ENCODE assay signal across 13 cellular contexts in genomic region chr5:133406208-133406607, GRCh38.
DNase-seq lines count a peak whose midpoint lies in the region; ATAC-seq and TF ChIP-seq lines count a peak whose summit lies in the region.
"Had no signal": no experiment of that assay in that cellular context is flagged by ENCODE, and none has a peak within 500 bp of the region (broad histone marks: within the 10 kb centered on the region; RNA-seq: fewer than 3 reads in every experiment).

No MANE protein-coding gene starts in this region.

- no peak overlapping the region for H3K4me3 Mint-ChIP-seq in activated CD4-positive, alpha-beta memory T cell treated with anti-CD3 and anti-CD28 coated beads, Interleukin-2, amount 10 ng/mL, durations not matched to agents 7 days and 5 days
- H3K4me3 Mint-ChIP-seq in activated CD4-positive, alpha-beta memory T cell treated with anti-CD3 and anti-CD28 coated beads for 36 hours = no peak overlapping the region
- H3K4me3 Mint-ChIP-seq in activated CD8-positive, alpha-beta T cell treated with anti-CD3 and anti-CD28 coated beads for 36 hours = no peak overlapping the region
- H3K4me3 Mint-ChIP-seq: CD4-positive, alpha-beta T cell had no signal

- no peaks in the 10 kb centered on the region for H3K4me1 Mint-ChIP-seq in activated CD4-positive, alpha-beta memory T cell treated with anti-CD3 and anti-CD28 coated beads, Interleukin-2, amount 10 ng/mL, durations not matched to agents 7 days and 5 days
- no peaks in the 10 kb centered on the region for H3K4me1 Mint-ChIP-seq in activated CD4-positive, alpha-beta memory T cell treated with anti-CD3 and anti-CD28 coated beads for 36 hours (ENCODE audit: low read depth)
- no peaks in the 10 kb centered on the region for H3K4me1 Mint-ChIP-seq in activated CD8-positive, alpha-beta T cell treated with anti-CD3 and anti-CD28 coated beads for 36 hours (ENCODE audit: low read depth)

- CTCF ChIA-PET in activated CD4-positive, alpha-beta memory T cell treated with anti-CD3 and anti-CD28 coated beads, Interleukin-2, amount 10 ng/mL, durations not matched to agents 7 days and 5 days (lab: Charles Lee) = interaction anchor here (1.1 to 2.4 kb wide), 3 partner anchors 15 to 20 kb away, joined by 3 to 6 read pairs (median 6); no protein-coding TSS in a partner anchor
- CTCF ChIA-PET in activated CD4-positive, alpha-beta memory T cell treated with anti-CD3 and anti-CD28 coated beads for 36 hours (lab: Charles Lee) = interaction anchor here (1.5 kb wide), 1 partner anchor 17 kb away, joined by 4 read pairs; no protein-coding TSS in a partner anchor
- CTCF ChIA-PET in activated CD8-positive, alpha-beta T cell treated with anti-CD3 and anti-CD28 coated beads for 36 hours (lab: Charles Lee) = interaction anchor here (1.6 to 8.5 kb wide), 2 partner anchors 19 to 40 kb away, joined by 3 to 52 read pairs; no protein-coding TSS in a partner anchor

- H3K36me3 Mint-ChIP-seq in activated CD4-positive, alpha-beta memory T cell treated with anti-CD3 and anti-CD28 coated beads, Interleukin-2, amount 10 ng/mL, durations not matched to agents 7 days and 5 days (ENCODE audit: low read depth) = no peaks in the 10 kb centered on the region
- no peaks in the 10 kb centered on the region for H3K36me3 Mint-ChIP-seq in activated CD4-positive, alpha-beta memory T cell treated with anti-CD3 and anti-CD28 coated beads for 36 hours
- H3K36me3 Mint-ChIP-seq in activated CD8-positive, alpha-beta T cell treated with anti-CD3 and anti-CD28 coated beads for 36 hours (ENCODE audit: low read depth) = no peaks in the 10 kb centered on the region

- no peak for ATAC-seq in left lobe of liver
- no peak for ATAC-seq in activated CD8-positive, alpha-beta T cell treated with anti-CD3 and anti-CD28 coated beads for 36 hours

- H3K4me3 ChIP-seq in coronary artery = no peak overlapping the region
- H3K4me3 ChIP-seq: HAP-1 had no signal

- TF ChIP-seq CTCF in coronary artery (IDR thresholded peaks at IDR 0.05) = no peak
- TF ChIP-seq CTCF in activated CD8-positive, alpha-beta T cell treated with anti-CD3 and anti-CD28 coated beads for 36 hours (IDR thresholded peaks at IDR 0.05) = no peak

- H3K9me3 Mint-ChIP-seq in activated CD4-positive, alpha-beta memory T cell treated with anti-CD3 and anti-CD28 coated beads, Interleukin-2, amount 10 ng/mL, durations not matched to agents 7 days and 5 days = no peaks in the 10 kb centered on the region
- H3K9me3 Mint-ChIP-seq in activated CD4-positive, alpha-beta memory T cell treated with anti-CD3 and anti-CD28 coated beads for 36 hours = no peaks in the 10 kb centered on the region
- H3K9me3 Mint-ChIP-seq in activated CD8-positive, alpha-beta T cell treated with anti-CD3 and anti-CD28 coated beads for 36 hours = no peaks in the 10 kb centered on the region
- H3K9me3 Mint-ChIP-seq: CD4-positive, alpha-beta T cell had no signal

- DNase-seq in activated CD4-positive, alpha-beta memory T cell treated with anti-CD3 and anti-CD28 coated beads, Interleukin-2, amount 10 ng/mL, durations not matched to agents 7 days and 5 days = peak; percentile 13
- DNase-seq in activated CD4-positive, alpha-beta memory T cell treated with anti-CD3 and anti-CD28 coated beads for 36 hours = no peak
- DNase-seq in coronary artery (ENCODE audit: low spot score) (peak; percentile 57), left lobe of liver (ENCODE audit: low spot score) (peak; percentile 19), NCI-H69 (lab: John Stamatoyannopoulos, UW) (no peak)
- DNase-seq in stimulated activated CD8-positive, alpha-beta memory T cell treated with anti-CD3 and anti-CD28 coated beads, Interleukin-4, amount 100 ng/mL, for 48 hours = peak; percentile 21
- DNase-seq in activated CD8-positive, alpha-beta T cell treated with anti-CD3 and anti-CD28 coated beads for 36 hours = no peak
- DNase-seq: C1 segment of cervical spinal cord; Calu3; CD4-positive, alpha-beta T cell; DMS 273 treated with DMSO at 0.1 percent for 48 hours had no signal

- no peak overlapping the region for H3K27ac Mint-ChIP-seq in activated CD4-positive, alpha-beta memory T cell treated with anti-CD3 and anti-CD28 coated beads, Interleukin-2, amount 10 ng/mL, durations not matched to agents 7 days and 5 days
- H3K27ac Mint-ChIP-seq in activated CD4-positive, alpha-beta memory T cell treated with anti-CD3 and anti-CD28 coated beads for 36 hours = no peak overlapping the region
- H3K27ac Mint-ChIP-seq in activated CD8-positive, alpha-beta T cell treated with anti-CD3 and anti-CD28 coated beads for 36 hours = no peak overlapping the region
- H3K27ac Mint-ChIP-seq: CD4-positive, alpha-beta T cell had no signal

- H3K27ac ChIP-seq in coronary artery = no peak overlapping the region
- H3K27ac ChIP-seq: 22Rv1 had no signal

- POLR2A ChIA-PET in activated CD4-positive, alpha-beta memory T cell treated with anti-CD3 and anti-CD28 coated beads, Interleukin-2, amount 10 ng/mL, durations not matched to agents 7 days and 5 days (lab: Charles Lee) = no interaction called here
- POLR2A ChIA-PET in activated CD4-positive, alpha-beta memory T cell treated with anti-CD3 and anti-CD28 coated beads for 36 hours (lab: Charles Lee) = no interaction called here
- POLR2A ChIA-PET in activated CD8-positive, alpha-beta T cell treated with anti-CD3 and anti-CD28 coated beads for 36 hours (lab: Charles Lee) = interaction anchor here (0.6 kb wide), 2 partner anchors 1189 to 1858 kb away, joined by 3 read pairs; no protein-coding TSS in a partner anchor

- intact Hi-C loops in activated CD4-positive, alpha-beta memory T cell treated with anti-CD3 and anti-CD28 coated beads for 36 hours (cut with micrococcal nuclease) = no loop called here
- intact Hi-C loops in activated CD8-positive, alpha-beta T cell treated with anti-CD3 and anti-CD28 coated beads for 36 hours (cut with micrococcal nuclease) = no loop called here

- peaks cover 3% of the 10 kb centered on the region for H3K27me3 Mint-ChIP-seq in activated CD4-positive, alpha-beta memory T cell treated with anti-CD3 and anti-CD28 coated beads, Interleukin-2, amount 10 ng/mL, durations not matched to agents 7 days and 5 days
- no peaks in the 10 kb centered on the region for H3K27me3 Mint-ChIP-seq in activated CD4-positive, alpha-beta memory T cell treated with anti-CD3 and anti-CD28 coated beads for 36 hours
- H3K27me3 Mint-ChIP-seq in activated CD8-positive, alpha-beta T cell treated with anti-CD3 and anti-CD28 coated beads for 36 hours = peaks cover 7% of the 10 kb centered on the region
- H3K27me3 Mint-ChIP-seq: CD4-positive, alpha-beta T cell had no signal

Comparison
In these comparisons a context has a peak if more than half of its experiments do, and no peak if none do; other contexts are left out.
1. DNase-seq: peak in activated CD4-positive, alpha-beta memory T cell treated with anti-CD3 and anti-CD28 coated beads, Interleukin-2, amount 10 ng/mL, durations not matched to agents 7 days and 5 days (single experiment), coronary artery (single experiment), left lobe of liver (single experiment) and stimulated activated CD8-positive, alpha-beta memory T cell treated with anti-CD3 and anti-CD28 coated beads, Interleukin-4, amount 100 ng/mL, for 48 hours (single experiment); none in activated CD4-positive, alpha-beta memory T cell treated with anti-CD3 and anti-CD28 coated beads for 36 hours (single experiment), activated CD8-positive, alpha-beta T cell treated with anti-CD3 and anti-CD28 coated beads for 36 hours (single experiment) and NCI-H69 (single experiment).